8 cellular contexts compared by ENCODE assay signal in genomic region chr12:109098142-109098652, GRCh38. TPM values are rescaled to one million over a fixed set of nuclear protein-coding genes. Genes with fewer than 3 reads are reported as not detected.
DNase-seq lines count a peak whose midpoint lies in the region; ATAC-seq and TF ChIP-seq lines count a peak whose summit lies in the region.

No MANE protein-coding gene starts in this region.

- H3K9me3 ChIP-seq in CD8-positive, alpha-beta T cell (ENCODE audit: low read length) = no peaks in the 10 kb centered on the region
- H3K9me3 ChIP-seq in heart right ventricle = no peaks in the 10 kb centered on the region
- no peaks in the 10 kb centered on the region for H3K9me3 ChIP-seq in psoas muscle

- intact Hi-C loops in CD8-positive, alpha-beta T cell (cut with DNase I, micrococcal nuclease) = loop anchor here (1.0 to 10.0 kb wide), 11 partner anchors 13 to 897 kb away; partner anchors contain the start of genes ANKRD13A (in 2 of the 2), GIT2 (in 2 of the 2), USP30 (in 2 of the 2) and FAM222A (in 1 of the 2)
- intact Hi-C loops in heart right ventricle (cut with DNase I) = loop anchor here in 3 of 10 donors (10.0 kb wide), 6 partner anchors 143 to 533 kb away; partner anchors contain the start of genes DAO (in 2 of the 3), ISCU (in 1 of the 3) and SART3 (in 1 of the 3)
- intact Hi-C loops in psoas muscle (cut with DNase I) = loop anchor here (10.0 kb wide), 2 partner anchors 243 to 433 kb away; partner anchors contain the start of gene SSH1 (in 1 of the 2)

- no peaks in the 10 kb centered on the region for H3K27me3 Mint-ChIP-seq in CD8-positive, alpha-beta T cell (ENCODE audit: low read depth)

- 0% methylated on average over 38 of the region's 38 CpGs for WGBS in heart right ventricle, 2 donors
- 0% methylated on average over 34 to 38 of the region's 38 CpGs for WGBS in psoas muscle, 3 donors

- no peaks in the 10 kb centered on the region for H3K27me3 ChIP-seq in CD8-positive, alpha-beta T cell (ENCODE audit: insufficient read depth, low read length)
- H3K27me3 ChIP-seq in heart right ventricle = no peaks in the 10 kb centered on the region
- no peaks in the 10 kb centered on the region for H3K27me3 ChIP-seq in psoas muscle (ENCODE audit: insufficient read depth in 3 of 3, low read length in 2 of 3)

- H3K27ac Mint-ChIP-seq in CD8-positive, alpha-beta T cell = peak overlapping the region; percentile 65
- peak overlapping the region; percentile 63 to 89 for H3K27ac Mint-ChIP-seq in activated naive CD4-positive, alpha-beta T cell treated with anti-CD3 and anti-CD28 coated beads, Interleukin-2, amount 50 U/mL, for 72 hours

- peak; percentile 22 for ATAC-seq in CD8-positive, alpha-beta T cell
- ATAC-seq in GM19463 (IDR thresholded peaks at IDR 0.05; ENCODE audit: unreplicated experiment) = peak; percentile 19
- peak; percentile 14 for ATAC-seq in HG03520 (IDR thresholded peaks at IDR 0.05; ENCODE audit: unreplicated experiment)
- peak; percentile 9 to 28 for ATAC-seq in activated naive CD4-positive, alpha-beta T cell treated with anti-CD3 and anti-CD28 coated beads, Interleukin-2, amount 50 U/mL, for 72 hours
- peak; percentile 46 to 77 (median 68) for ATAC-seq in heart right ventricle
- ATAC-seq in psoas muscle = peak; percentile 45 to 66 (median 52)

- H3K27ac ChIP-seq in CD8-positive, alpha-beta T cell (ENCODE audit: low read depth, low read length) = peak overlapping the region; percentile 55
- H3K27ac ChIP-seq in heart right ventricle (peak overlapping the region; percentile 66 to 94 (median 88)), psoas muscle (peak overlapping the region; percentile 94)

- peaks cover 10% of the 10 kb centered on the region for H3K36me3 ChIP-seq in CD8-positive, alpha-beta T cell (ENCODE audit: insufficient read depth, low read length)
- peaks cover 0 to 37% (median 18%) of the 10 kb centered on the region in 9 donors for H3K36me3 ChIP-seq in heart right ventricle
- peaks cover 0 to 25% of the 10 kb centered on the region in 2 donors for H3K36me3 ChIP-seq in psoas muscle (ENCODE audit: insufficient read depth in 1 of 2, low read depth in 1 of 2)

- peak overlapping the region; percentile 90 for H3K4me3 ChIP-seq in CD8-positive, alpha-beta T cell (ENCODE audit: low read depth, low read length)
- H3K4me3 ChIP-seq in heart right ventricle = peak overlapping the region; percentile 62 to 91 (median 79)
- H3K4me3 ChIP-seq in psoas muscle = peak overlapping the region; percentile 84

- peaks cover 19% of the 10 kb centered on the region for H3K36me3 Mint-ChIP-seq in CD8-positive, alpha-beta T cell
- peaks cover 26 to 28% of the 10 kb centered on the region in 2 donors for H3K36me3 Mint-ChIP-seq in activated naive CD4-positive, alpha-beta T cell treated with anti-CD3 and anti-CD28 coated beads, Interleukin-2, amount 50 U/mL, for 72 hours

- H3K4me1 ChIP-seq in CD8-positive, alpha-beta T cell (ENCODE audit: insufficient read depth, low read length) = peaks cover 32% of the 10 kb centered on the region
- H3K4me1 ChIP-seq in heart right ventricle (peaks cover 12 to 35% (median 22%) of the 10 kb centered on the region in 9 donors), psoas muscle (peaks cover 16% of the 10 kb centered on the region)

- POLR2A ChIA-PET in CD8-positive, alpha-beta T cell (lab: Charles Lee) = interaction anchor here (0.5 to 1.0 kb wide), 3 partner anchors 13 to 44 kb away, joined by 4 read pairs; no protein-coding TSS in a partner anchor

- peak overlapping the region; percentile 88 for H3K4me3 Mint-ChIP-seq in CD8-positive, alpha-beta T cell

- CTCF ChIA-PET in CD8-positive, alpha-beta T cell (lab: Charles Lee) = interaction anchor here (1.0 to 5.0 kb wide), 3 partner anchors 9 to 480 kb away, joined by 3 to 33 read pairs (median 3); no protein-coding TSS in a partner anchor

- H3K4me1 Mint-ChIP-seq in CD8-positive, alpha-beta T cell (ENCODE audit: low read depth) = peaks cover 37% of the 10 kb centered on the region

- no peaks in the 10 kb centered on the region for H3K9me3 Mint-ChIP-seq in CD8-positive, alpha-beta T cell
- H3K9me3 Mint-ChIP-seq in activated naive CD4-positive, alpha-beta T cell treated with anti-CD3 and anti-CD28 coated beads, Interleukin-2, amount 50 U/mL, for 72 hours = no peaks in the 10 kb centered on the region

- TF ChIP-seq CTCF in CD8-positive, alpha-beta T cell (IDR thresholded peaks at IDR 0.05) = no peak
- TF ChIP-seq CTCF in heart right ventricle (IDR thresholded peaks at IDR 0.05) = no peak
- TF ChIP-seq CTCF in psoas muscle (IDR thresholded peaks at IDR 0.05) = no peak

- DNase-seq in CD8-positive, alpha-beta T cell = peak in 3 of 7 experiments; percentile 26 to 36 (median 29)
- no peak for DNase-seq in activated naive CD4-positive, alpha-beta T cell treated with anti-CD3 and anti-CD28 coated beads, Interleukin-2, amount 50 U/mL, for 72 hours (ENCODE audit: low spot score in 2 of 2)
- DNase-seq in heart right ventricle (peak; percentile 70 to 76), psoas muscle (peak; percentile 74 to 85), NCI-H510A treated with DMSO at 0.1 percent for 48 hours (lab: John Stamatoyannopoulos, UW) (no peak), KG1 (lab: John Stamatoyannopoulos, UW) (no peak)

RNA-seq across cellular contexts. Expression of gene UNG, which starts 0.8 kb away (rescaled TPM):
- 1 to 10 TPM; 4.5 to 4.7 TPM for total RNA-seq in CD8-positive, alpha-beta T cell
- total RNA-seq in activated naive CD4-positive, alpha-beta T cell treated with anti-CD3 and anti-CD28 coated beads, Interleukin-2, amount 50 U/mL, for 72 hours = 10 to 100 TPM; 49.3 to 74.9 TPM
- total RNA-seq in heart right ventricle = 10 to 100 TPM; 21.6 to 37.3 (median 27.8) TPM
- 10 to 100 TPM; 14.2 to 17.0 TPM for polyA plus RNA-seq in heart right ventricle
- total RNA-seq in psoas muscle = 10 to 100 TPM; 40.4 to 68.9 (median 42.1) TPM
- 10 to 100 TPM; 34.3 to 93.1 (median 36.7) TPM for polyA plus RNA-seq in psoas muscle

RNA-seq across cellular contexts. Expression of gene ALKBH2, which starts 4.9 kb away (rescaled TPM):
- total RNA-seq in CD8-positive, alpha-beta T cell = 10 to 100 TPM in 1 of 2 experiments, 1 to 10 TPM in 1; 9.8 to 12.8 TPM
- 10 to 100 TPM; 32.7 to 33.9 TPM for total RNA-seq in activated naive CD4-positive, alpha-beta T cell treated with anti-CD3 and anti-CD28 coated beads, Interleukin-2, amount 50 U/mL, for 72 hours
- 10 to 100 TPM in 1 of 10 donors, 1 to 10 TPM in 9; 5.4 to 11.7 (median 7.1) TPM for total RNA-seq in heart right ventricle
- 10 to 100 TPM; 19.4 to 20.6 TPM for polyA plus RNA-seq in heart right ventricle
- total RNA-seq in psoas muscle = 10 to 100 TPM in 3 of 4 donors, 1 to 10 TPM in 1; 7.3 to 25.3 (median 17.7) TPM
- 10 to 100 TPM; 28.0 to 50.4 (median 28.5) TPM for polyA plus RNA-seq in psoas muscle

RNA-seq across cellular contexts. Expression of gene ACACB, which starts 18.2 kb away (rescaled TPM):
- 10 to 100 TPM; 20.2 to 23.4 TPM for total RNA-seq in CD8-positive, alpha-beta T cell
- 10 to 100 TPM; 13.4 to 23.7 TPM for total RNA-seq in activated naive CD4-positive, alpha-beta T cell treated with anti-CD3 and anti-CD28 coated beads, Interleukin-2, amount 50 U/mL, for 72 hours
- 100 to 1,000 TPM in 6 of 10 donors, 10 to 100 TPM in 4; 69.7 to 241 (median 107) TPM for total RNA-seq in heart right ventricle
- polyA plus RNA-seq in heart right ventricle = 100 to 1,000 TPM in 1 of 2 donors, 10 to 100 TPM in 1; 12.8 to 193 TPM
- 100 to 1,000 TPM; 113 to 503 (median 331) TPM for total RNA-seq in psoas muscle
- polyA plus RNA-seq in psoas muscle = 100 to 1,000 TPM in 2 of 3 donors, 10 to 100 TPM in 1; 27.0 to 275 (median 136) TPM

RNA-seq across cellular contexts. Expression of gene USP30, which starts 45.8 kb away (rescaled TPM):
- 10 to 100 TPM; 28.2 to 33.1 TPM for total RNA-seq in CD8-positive, alpha-beta T cell
- total RNA-seq in activated naive CD4-positive, alpha-beta T cell treated with anti-CD3 and anti-CD28 coated beads, Interleukin-2, amount 50 U/mL, for 72 hours = 10 to 100 TPM; 10.4 to 21.0 TPM
- 10 to 100 TPM in 8 of 10 donors, 1 to 10 TPM in 2; 8.8 to 22.2 (median 13.1) TPM for total RNA-seq in heart right ventricle
- 10 to 100 TPM in 1 of 2 donors, 1 to 10 TPM in 1; 4.8 to 10.5 TPM for polyA plus RNA-seq in heart right ventricle
- 10 to 100 TPM in 3 of 4 donors, 1 to 10 TPM in 1; 9.5 to 14.6 (median 11.5) TPM for total RNA-seq in psoas muscle
- 10 to 100 TPM in 1 of 3 donors, 1 to 10 TPM in 2; 4.7 to 12.0 (median 6.9) TPM for polyA plus RNA-seq in psoas muscle

Comparison
In these comparisons a context has a peak if more than half of its experiments do, and no peak if none do; other contexts are left out.
1. ATAC-seq: peak in every context shown above with its lines; median percentile 68 in heart right ventricle; 52 in psoas muscle; 22 in CD8-positive, alpha-beta T cell; 19 in GM19463; 18 in activated naive CD4-positive, alpha-beta T cell treated with anti-CD3 and anti-CD28 coated beads, Interleukin-2, amount 50 U/mL, for 72 hours; 14 in HG03520.
2. DNase-seq: peak in heart right ventricle (2 of 2) and psoas muscle (2 of 2); none in activated naive CD4-positive, alpha-beta T cell treated with anti-CD3 and anti-CD28 coated beads, Interleukin-2, amount 50 U/mL, for 72 hours (0 of 2), NCI-H510A treated with DMSO at 0.1 percent for 48 hours (single experiment) and KG1 (single experiment).
3. Peak in every context shown above with its lines, with median percentiles within 50 percentile points of each other: H3K27ac ChIP-seq and H3K4me3 ChIP-seq.